In the genomic region with DNA sequence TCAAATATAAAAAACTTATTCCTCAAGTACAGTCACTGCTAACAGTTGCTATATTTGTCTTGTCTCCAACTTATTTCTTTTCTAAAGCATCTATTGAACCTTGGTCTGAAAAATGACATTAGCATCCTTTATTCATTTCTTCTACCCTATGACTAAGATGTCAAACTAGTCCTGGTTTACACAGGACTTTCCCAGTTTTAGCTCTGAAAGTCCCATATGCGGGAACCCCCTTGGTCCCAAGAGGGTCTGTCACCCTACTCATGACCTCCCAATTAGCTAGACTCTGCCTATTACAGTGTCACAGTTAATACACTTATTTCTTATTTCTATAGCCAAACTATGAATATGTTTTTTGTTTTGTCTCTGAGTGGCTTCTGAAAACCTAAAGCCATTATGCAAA, we compare ENCODE assay signal across 1 cellular context.
TF ChIP-seq lines count a peak whose summit lies in the region.

No MANE protein-coding gene starts in this region.

TF ChIP-seq in GM12878, 131 proteins besides CTCF, POLR2A, EP300 and RAD21 (continues in another document):
- TF ChIP-seq, protein P1, sequence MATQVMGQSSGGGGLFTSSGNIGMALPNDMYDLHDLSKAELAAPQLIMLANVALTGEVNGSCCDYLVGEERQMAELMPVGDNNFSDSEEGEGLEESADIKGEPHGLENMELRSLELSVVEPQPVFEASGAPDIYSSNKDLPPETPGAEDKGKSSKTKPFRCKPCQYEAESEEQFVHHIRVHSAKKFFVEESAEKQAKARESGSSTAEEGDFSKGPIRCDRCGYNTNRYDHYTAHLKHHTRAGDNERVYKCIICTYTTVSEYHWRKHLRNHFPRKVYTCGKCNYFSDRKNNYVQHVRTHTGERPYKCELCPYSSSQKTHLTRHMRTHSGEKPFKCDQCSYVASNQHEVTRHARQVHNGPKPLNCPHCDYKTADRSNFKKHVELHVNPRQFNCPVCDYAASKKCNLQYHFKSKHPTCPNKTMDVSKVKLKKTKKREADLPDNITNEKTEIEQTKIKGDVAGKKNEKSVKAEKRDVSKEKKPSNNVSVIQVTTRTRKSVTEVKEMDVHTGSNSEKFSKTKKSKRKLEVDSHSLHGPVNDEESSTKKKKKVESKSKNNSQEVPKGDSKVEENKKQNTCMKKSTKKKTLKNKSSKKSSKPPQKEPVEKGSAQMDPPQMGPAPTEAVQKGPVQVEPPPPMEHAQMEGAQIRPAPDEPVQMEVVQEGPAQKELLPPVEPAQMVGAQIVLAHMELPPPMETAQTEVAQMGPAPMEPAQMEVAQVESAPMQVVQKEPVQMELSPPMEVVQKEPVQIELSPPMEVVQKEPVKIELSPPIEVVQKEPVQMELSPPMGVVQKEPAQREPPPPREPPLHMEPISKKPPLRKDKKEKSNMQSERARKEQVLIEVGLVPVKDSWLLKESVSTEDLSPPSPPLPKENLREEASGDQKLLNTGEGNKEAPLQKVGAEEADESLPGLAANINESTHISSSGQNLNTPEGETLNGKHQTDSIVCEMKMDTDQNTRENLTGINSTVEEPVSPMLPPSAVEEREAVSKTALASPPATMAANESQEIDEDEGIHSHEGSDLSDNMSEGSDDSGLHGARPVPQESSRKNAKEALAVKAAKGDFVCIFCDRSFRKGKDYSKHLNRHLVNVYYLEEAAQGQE (IDR thresholded peaks at IDR 0.05; ENCODE audit: low read depth, low read length), result no peak
- TF ChIP-seq, protein P2, sequence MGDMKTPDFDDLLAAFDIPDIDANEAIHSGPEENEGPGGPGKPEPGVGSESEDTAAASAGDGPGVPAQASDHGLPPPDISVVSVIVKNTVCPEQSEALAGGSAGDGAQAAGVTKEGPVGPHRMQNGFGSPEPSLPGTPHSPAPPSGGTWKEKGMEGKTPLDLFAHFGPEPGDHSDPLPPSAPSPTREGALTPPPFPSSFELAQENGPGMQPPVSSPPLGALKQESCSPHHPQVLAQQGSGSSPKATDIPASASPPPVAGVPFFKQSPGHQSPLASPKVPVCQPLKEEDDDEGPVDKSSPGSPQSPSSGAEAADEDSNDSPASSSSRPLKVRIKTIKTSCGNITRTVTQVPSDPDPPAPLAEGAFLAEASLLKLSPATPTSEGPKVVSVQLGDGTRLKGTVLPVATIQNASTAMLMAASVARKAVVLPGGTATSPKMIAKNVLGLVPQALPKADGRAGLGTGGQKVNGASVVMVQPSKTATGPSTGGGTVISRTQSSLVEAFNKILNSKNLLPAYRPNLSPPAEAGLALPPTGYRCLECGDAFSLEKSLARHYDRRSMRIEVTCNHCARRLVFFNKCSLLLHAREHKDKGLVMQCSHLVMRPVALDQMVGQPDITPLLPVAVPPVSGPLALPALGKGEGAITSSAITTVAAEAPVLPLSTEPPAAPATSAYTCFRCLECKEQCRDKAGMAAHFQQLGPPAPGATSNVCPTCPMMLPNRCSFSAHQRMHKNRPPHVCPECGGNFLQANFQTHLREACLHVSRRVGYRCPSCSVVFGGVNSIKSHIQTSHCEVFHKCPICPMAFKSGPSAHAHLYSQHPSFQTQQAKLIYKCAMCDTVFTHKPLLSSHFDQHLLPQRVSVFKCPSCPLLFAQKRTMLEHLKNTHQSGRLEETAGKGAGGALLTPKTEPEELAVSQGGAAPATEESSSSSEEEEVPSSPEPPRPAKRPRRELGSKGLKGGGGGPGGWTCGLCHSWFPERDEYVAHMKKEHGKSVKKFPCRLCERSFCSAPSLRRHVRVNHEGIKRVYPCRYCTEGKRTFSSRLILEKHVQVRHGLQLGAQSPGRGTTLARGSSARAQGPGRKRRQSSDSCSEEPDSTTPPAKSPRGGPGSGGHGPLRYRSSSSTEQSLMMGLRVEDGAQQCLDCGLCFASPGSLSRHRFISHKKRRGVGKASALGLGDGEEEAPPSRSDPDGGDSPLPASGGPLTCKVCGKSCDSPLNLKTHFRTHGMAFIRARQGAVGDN (IDR thresholded peaks at IDR 0.05), result 0 out of 2 replicates have a peak, but pooled peaks have one; percentile 23
- TF ChIP-seq SREBF1 (IDR thresholded peaks at IDR 0.05; ENCODE audit: low read length) (no peak), HDGF (IDR thresholded peaks at IDR 0.05) (no peak), CBFB (IDR thresholded peaks at IDR 0.05; ENCODE audit: low read depth) (0 out of 2 replicates have a peak, but pooled peaks have one; percentile 31), FOXK2 (IDR thresholded peaks at IDR 0.05) (no peak), SPI1 (IDR thresholded peaks at IDR 0.05; ENCODE audit: borderline replicate concordance, insufficient read depth, low read depth, low read length) (no peak), SREBF2 (IDR thresholded peaks at IDR 0.05; ENCODE audit: low read length) (no peak), STAT1 (conservative IDR thresholded peaks at IDR 0.05) (no peak), MEF2A (IDR thresholded peaks at IDR 0.05; ENCODE audit: insufficient read depth, low read depth, low read length) (peak; percentile 45; the same call in 1 of the 2 replicates), CHD4 (IDR thresholded peaks at IDR 0.05) (no peak), RB1 (IDR thresholded peaks at IDR 0.05; ENCODE audit: borderline replicate concordance) (no peak), SP1 (IDR thresholded peaks at IDR 0.05; ENCODE audit: low read depth, low read length) (peak; percentile 34), SIN3A (IDR thresholded peaks at IDR 0.05; ENCODE audit: low read depth, low read length) (no peak), EGR1 (IDR thresholded peaks at IDR 0.05; ENCODE audit: borderline replicate concordance in 1 of 2, low read depth in 2 of 2, low read length in 2 of 2) (no peak), GABPA (IDR thresholded peaks at IDR 0.05; ENCODE audit: low read depth) (no peak), WRNIP1 (IDR thresholded peaks at IDR 0.05; ENCODE audit: borderline replicate concordance, low read depth, low read length) (no peak), FOS (IDR thresholded peaks at IDR 0.05; ENCODE audit: borderline replicate concordance, extremely low read depth, insufficient read length) (no peak), RFX5 (IDR thresholded peaks at IDR 0.05; ENCODE audit: low read depth, low read length) (no peak), SMAD5 (IDR thresholded peaks at IDR 0.05; ENCODE audit: low read depth) (no peak), IKZF1 (conservative IDR thresholded peaks at IDR 0.05) (peak; percentile 71), JUNB (IDR thresholded peaks at IDR 0.05) (peak; percentile 65), CBX5 (IDR thresholded peaks at IDR 0.05; ENCODE audit: low read depth) (no peak), NR2C1 (IDR thresholded peaks at IDR 0.05) (no peak)
- TF ChIP-seq, protein P3, sequence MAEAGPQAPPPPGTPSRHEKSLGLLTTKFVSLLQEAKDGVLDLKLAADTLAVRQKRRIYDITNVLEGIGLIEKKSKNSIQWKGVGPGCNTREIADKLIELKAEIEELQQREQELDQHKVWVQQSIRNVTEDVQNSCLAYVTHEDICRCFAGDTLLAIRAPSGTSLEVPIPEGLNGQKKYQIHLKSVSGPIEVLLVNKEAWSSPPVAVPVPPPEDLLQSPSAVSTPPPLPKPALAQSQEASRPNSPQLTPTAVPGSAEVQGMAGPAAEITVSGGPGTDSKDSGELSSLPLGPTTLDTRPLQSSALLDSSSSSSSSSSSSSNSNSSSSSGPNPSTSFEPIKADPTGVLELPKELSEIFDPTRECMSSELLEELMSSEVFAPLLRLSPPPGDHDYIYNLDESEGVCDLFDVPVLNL (IDR thresholded peaks at IDR 0.05; ENCODE audit: low read depth, low read length), result no peak
- TF ChIP-seq, protein P4, sequence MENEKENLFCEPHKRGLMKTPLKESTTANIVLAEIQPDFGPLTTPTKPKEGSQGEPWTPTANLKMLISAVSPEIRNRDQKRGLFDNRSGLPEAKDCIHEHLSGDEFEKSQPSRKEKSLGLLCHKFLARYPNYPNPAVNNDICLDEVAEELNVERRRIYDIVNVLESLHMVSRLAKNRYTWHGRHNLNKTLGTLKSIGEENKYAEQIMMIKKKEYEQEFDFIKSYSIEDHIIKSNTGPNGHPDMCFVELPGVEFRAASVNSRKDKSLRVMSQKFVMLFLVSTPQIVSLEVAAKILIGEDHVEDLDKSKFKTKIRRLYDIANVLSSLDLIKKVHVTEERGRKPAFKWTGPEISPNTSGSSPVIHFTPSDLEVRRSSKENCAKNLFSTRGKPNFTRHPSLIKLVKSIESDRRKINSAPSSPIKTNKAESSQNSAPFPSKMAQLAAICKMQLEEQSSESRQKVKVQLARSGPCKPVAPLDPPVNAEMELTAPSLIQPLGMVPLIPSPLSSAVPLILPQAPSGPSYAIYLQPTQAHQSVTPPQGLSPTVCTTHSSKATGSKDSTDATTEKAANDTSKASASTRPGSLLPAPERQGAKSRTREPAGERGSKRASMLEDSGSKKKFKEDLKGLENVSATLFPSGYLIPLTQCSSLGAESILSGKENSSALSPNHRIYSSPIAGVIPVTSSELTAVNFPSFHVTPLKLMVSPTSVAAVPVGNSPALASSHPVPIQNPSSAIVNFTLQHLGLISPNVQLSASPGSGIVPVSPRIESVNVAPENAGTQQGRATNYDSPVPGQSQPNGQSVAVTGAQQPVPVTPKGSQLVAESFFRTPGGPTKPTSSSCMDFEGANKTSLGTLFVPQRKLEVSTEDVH (IDR thresholded peaks at IDR 0.05; ENCODE audit: low read depth, partially characterized antibody), result no peak
- TF ChIP-seq, protein P5, sequence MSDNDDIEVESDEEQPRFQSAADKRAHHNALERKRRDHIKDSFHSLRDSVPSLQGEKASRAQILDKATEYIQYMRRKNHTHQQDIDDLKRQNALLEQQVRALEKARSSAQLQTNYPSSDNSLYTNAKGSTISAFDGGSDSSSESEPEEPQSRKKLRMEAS (IDR thresholded peaks at IDR 0.05; ENCODE audit: low read depth, low read length), result no peak
- TF ChIP-seq, protein P6, sequence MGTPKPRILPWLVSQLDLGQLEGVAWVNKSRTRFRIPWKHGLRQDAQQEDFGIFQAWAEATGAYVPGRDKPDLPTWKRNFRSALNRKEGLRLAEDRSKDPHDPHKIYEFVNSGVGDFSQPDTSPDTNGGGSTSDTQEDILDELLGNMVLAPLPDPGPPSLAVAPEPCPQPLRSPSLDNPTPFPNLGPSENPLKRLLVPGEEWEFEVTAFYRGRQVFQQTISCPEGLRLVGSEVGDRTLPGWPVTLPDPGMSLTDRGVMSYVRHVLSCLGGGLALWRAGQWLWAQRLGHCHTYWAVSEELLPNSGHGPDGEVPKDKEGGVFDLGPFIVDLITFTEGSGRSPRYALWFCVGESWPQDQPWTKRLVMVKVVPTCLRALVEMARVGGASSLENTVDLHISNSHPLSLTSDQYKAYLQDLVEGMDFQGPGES (IDR thresholded peaks at IDR 0.05), result no peak
- TF ChIP-seq, protein P7, sequence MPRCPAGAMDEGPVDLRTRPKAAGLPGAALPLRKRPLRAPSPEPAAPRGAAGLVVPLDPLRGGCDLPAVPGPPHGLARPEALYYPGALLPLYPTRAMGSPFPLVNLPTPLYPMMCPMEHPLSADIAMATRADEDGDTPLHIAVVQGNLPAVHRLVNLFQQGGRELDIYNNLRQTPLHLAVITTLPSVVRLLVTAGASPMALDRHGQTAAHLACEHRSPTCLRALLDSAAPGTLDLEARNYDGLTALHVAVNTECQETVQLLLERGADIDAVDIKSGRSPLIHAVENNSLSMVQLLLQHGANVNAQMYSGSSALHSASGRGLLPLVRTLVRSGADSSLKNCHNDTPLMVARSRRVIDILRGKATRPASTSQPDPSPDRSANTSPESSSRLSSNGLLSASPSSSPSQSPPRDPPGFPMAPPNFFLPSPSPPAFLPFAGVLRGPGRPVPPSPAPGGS (IDR thresholded peaks at IDR 0.05; ENCODE audit: borderline replicate concordance, insufficient read depth, low read depth, low read length, poor library complexity, severe bottlenecking), result peak; percentile 31
- TF ChIP-seq, protein P8, sequence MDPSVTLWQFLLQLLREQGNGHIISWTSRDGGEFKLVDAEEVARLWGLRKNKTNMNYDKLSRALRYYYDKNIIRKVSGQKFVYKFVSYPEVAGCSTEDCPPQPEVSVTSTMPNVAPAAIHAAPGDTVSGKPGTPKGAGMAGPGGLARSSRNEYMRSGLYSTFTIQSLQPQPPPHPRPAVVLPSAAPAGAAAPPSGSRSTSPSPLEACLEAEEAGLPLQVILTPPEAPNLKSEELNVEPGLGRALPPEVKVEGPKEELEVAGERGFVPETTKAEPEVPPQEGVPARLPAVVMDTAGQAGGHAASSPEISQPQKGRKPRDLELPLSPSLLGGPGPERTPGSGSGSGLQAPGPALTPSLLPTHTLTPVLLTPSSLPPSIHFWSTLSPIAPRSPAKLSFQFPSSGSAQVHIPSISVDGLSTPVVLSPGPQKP (IDR thresholded peaks at IDR 0.05; ENCODE audit: low read depth, low read length), result no peak
- TF ChIP-seq, protein P9, sequence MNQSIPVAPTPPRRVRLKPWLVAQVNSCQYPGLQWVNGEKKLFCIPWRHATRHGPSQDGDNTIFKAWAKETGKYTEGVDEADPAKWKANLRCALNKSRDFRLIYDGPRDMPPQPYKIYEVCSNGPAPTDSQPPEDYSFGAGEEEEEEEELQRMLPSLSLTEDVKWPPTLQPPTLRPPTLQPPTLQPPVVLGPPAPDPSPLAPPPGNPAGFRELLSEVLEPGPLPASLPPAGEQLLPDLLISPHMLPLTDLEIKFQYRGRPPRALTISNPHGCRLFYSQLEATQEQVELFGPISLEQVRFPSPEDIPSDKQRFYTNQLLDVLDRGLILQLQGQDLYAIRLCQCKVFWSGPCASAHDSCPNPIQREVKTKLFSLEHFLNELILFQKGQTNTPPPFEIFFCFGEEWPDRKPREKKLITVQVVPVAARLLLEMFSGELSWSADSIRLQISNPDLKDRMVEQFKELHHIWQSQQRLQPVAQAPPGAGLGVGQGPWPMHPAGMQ (IDR thresholded peaks at IDR 0.05; ENCODE audit: borderline replicate concordance), result no peak
- TF ChIP-seq, protein P10, sequence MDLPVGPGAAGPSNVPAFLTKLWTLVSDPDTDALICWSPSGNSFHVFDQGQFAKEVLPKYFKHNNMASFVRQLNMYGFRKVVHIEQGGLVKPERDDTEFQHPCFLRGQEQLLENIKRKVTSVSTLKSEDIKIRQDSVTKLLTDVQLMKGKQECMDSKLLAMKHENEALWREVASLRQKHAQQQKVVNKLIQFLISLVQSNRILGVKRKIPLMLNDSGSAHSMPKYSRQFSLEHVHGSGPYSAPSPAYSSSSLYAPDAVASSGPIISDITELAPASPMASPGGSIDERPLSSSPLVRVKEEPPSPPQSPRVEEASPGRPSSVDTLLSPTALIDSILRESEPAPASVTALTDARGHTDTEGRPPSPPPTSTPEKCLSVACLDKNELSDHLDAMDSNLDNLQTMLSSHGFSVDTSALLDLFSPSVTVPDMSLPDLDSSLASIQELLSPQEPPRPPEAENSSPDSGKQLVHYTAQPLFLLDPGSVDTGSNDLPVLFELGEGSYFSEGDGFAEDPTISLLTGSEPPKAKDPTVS (IDR thresholded peaks at IDR 0.05; ENCODE audit: low read depth, low read length), result no peak
- TF ChIP-seq, protein P11, sequence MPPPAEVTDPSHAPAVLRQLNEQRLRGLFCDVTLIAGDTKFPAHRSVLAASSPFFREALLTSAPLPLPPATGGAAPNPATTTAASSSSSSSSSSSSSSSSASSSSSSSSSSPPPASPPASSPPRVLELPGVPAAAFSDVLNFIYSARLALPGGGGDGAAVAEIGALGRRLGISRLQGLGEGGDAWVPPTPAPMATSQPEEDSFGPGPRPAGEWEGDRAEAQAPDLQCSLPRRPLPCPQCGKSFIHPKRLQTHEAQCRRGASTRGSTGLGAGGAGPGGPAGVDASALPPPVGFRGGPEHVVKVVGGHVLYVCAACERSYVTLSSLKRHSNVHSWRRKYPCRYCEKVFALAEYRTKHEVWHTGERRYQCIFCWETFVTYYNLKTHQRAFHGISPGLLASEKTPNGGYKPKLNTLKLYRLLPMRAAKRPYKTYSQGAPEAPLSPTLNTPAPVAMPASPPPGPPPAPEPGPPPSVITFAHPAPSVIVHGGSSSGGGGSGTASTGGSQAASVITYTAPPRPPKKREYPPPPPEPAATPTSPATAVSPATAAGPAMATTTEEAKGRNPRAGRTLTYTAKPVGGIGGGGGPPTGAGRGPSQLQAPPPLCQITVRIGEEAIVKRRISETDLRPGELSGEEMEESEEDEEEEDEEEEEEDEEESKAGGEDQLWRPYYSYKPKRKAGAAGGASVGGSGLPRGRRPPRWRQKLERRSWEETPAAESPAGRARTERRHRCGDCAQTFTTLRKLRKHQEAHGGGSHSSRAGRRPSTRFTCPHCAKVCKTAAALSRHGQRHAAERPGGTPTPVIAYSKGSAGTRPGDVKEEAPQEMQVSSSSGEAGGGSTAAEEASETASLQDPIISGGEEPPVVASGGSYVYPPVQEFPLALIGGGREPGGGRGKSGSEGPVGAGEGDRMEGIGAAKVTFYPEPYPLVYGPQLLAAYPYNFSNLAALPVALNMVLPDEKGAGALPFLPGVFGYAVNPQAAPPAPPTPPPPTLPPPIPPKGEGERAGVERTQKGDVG (CRISPR knock-in tag; IDR thresholded peaks at IDR 0.05), result no peak
